In genomic region chr7:14195896-14196295, GRCh38 we compare ENCODE assay signal across 18 cellular contexts.
DNase-seq lines count a peak whose midpoint lies in the region; ATAC-seq, FAIRE-seq and TF ChIP-seq lines count a peak whose summit lies in the region.
"Had no signal": no experiment of that assay in that cellular context is flagged by ENCODE, and none has a peak within 500 bp of the region (broad histone marks: within the 10 kb centered on the region; RNA-seq: fewer than 3 reads in every experiment).

No MANE protein-coding gene starts in this region.

- no peak overlapping the region for H3K27ac Mint-ChIP-seq in astrocyte (ENCODE audit: unreplicated experiment)
- H3K27ac Mint-ChIP-seq: CD8-positive, alpha-beta T cell; GM23338 had no signal

- no peaks in the 10 kb centered on the region for H3K36me3 Mint-ChIP-seq in astrocyte (ENCODE audit: low read depth, unreplicated experiment)
- H3K36me3 Mint-ChIP-seq: CD8-positive, alpha-beta T cell had no signal

- H3K79me2 ChIP-seq in PC-3 (ENCODE audit: low read length): no peaks in the 10 kb centered on the region
- H3K79me2 ChIP-seq in astrocyte (ENCODE audit: insufficient read depth, low read length): no peaks in the 10 kb centered on the region
- H3K79me2 ChIP-seq in smooth muscle cell (ENCODE audit: low read depth): no peaks in the 10 kb centered on the region

- H3K4me3 ChIP-seq in PC-3 (ENCODE audit: low read length) (no peak overlapping the region), astrocyte (ENCODE audit: insufficient read depth, low read depth, low read length) (no peak overlapping the region), smooth muscle cell (no peak overlapping the region), left lung (no peak overlapping the region)
- H3K4me3 ChIP-seq: GM23338 had no signal

- H3K4me1 ChIP-seq in PC-3 (ENCODE audit: insufficient read depth, low read length) (peaks cover 17% of the 10 kb centered on the region), astrocyte (ENCODE audit: insufficient read depth, low read length) (peaks cover 5% of the 10 kb centered on the region), foreskin keratinocyte (peaks cover 14% of the 10 kb centered on the region), smooth muscle cell (ENCODE audit: low read depth) (peaks cover 4% of the 10 kb centered on the region), left lung (no peaks in the 10 kb centered on the region)

- no peaks in the 10 kb centered on the region for H3K9me3 Mint-ChIP-seq in astrocyte (ENCODE audit: unreplicated experiment)
- H3K9me3 Mint-ChIP-seq: CD8-positive, alpha-beta T cell; GM23338 had no signal

- H3K4me2 ChIP-seq in PC-3 (ENCODE audit: low read length) (no peak overlapping the region), astrocyte (ENCODE audit: low read length) (peak overlapping the region; percentile 2), smooth muscle cell (peak overlapping the region; percentile 7)
- H3K4me2 ChIP-seq: GM23338 had no signal

- FAIRE-seq in astrocyte (lab: Jason Lieb, UNC): no peak

- ATAC-seq in PC-3 (peak; percentile 17), foreskin keratinocyte (peak; percentile 63), HG02840 (IDR thresholded peaks at IDR 0.05; ENCODE audit: low FRiP score, unreplicated experiment) (no peak), left lung (no peak)
- ATAC-seq: CD8-positive, alpha-beta T cell; GM23338; Panc1 had no signal

- no TSS peak for BruUV-seq in PC-3 (replicated peaks; lab: Mats Ljungman, UMichigan)

- H4K20me1 ChIP-seq in PC-3 (ENCODE audit: low read length) (no peaks in the 10 kb centered on the region), astrocyte (ENCODE audit: insufficient read depth, low read length) (no peaks in the 10 kb centered on the region), smooth muscle cell (ENCODE audit: low read depth) (no peaks in the 10 kb centered on the region)

- H2AFZ ChIP-seq in PC-3 (ENCODE audit: low read length) (no peak overlapping the region), astrocyte (ENCODE audit: low read depth, low read length) (peak overlapping the region; percentile 8), smooth muscle cell (ENCODE audit: low read depth) (peak overlapping the region; percentile 56)
- H2AFZ ChIP-seq: GM23338 had no signal

- H3K36me3 ChIP-seq in PC-3 (ENCODE audit: low read depth, low read length): no peaks in the 10 kb centered on the region
- H3K36me3 ChIP-seq in astrocyte (ENCODE audit: insufficient read depth, low read length): no peaks in the 10 kb centered on the region
- H3K36me3 ChIP-seq in smooth muscle cell (ENCODE audit: low read depth): no peaks in the 10 kb centered on the region
- no peaks in the 10 kb centered on the region for H3K36me3 ChIP-seq in left lung

- 73% methylated on average over 4 of the region's 4 CpGs for WGBS in smooth muscle cell (ENCODE audit: low lambda C conversion rate)

- no peaks in the 10 kb centered on the region for H3K9me2 ChIP-seq in PC-3 (replicated peaks; ENCODE audit: low read length)

- no peak overlapping the region for H3K27ac ChIP-seq in PC-3 (ENCODE audit: low read length)
- H3K27ac ChIP-seq in astrocyte (ENCODE audit: low read depth, low read length): no peak overlapping the region
- no peak overlapping the region for H3K27ac ChIP-seq in foreskin keratinocyte
- no peak overlapping the region for H3K27ac ChIP-seq in smooth muscle cell (ENCODE audit: low read depth)
- H3K27ac ChIP-seq in left lung: no peak overlapping the region

- H3K9me3 ChIP-seq in PC-3 (ENCODE audit: low read length) (no peaks in the 10 kb centered on the region), astrocyte (ENCODE audit: insufficient read depth, low read depth, low read length) (no peaks in the 10 kb centered on the region), smooth muscle cell (replicated peaks; ENCODE audit: low read depth) (no peaks in the 10 kb centered on the region), left lung (no peaks in the 10 kb centered on the region)

- in situ Hi-C loops in ACHN (cut with HindIII; ENCODE audit: low pct_ligation_motif_present, low pct_unique_long_range_greater_than_20kb, low sequenced_read_pairs): no loop called here

- CTCF ChIA-PET in PC-3 (lab: Charles Lee): no interaction called here

- TF ChIP-seq CTCF in PC-3 (conservative IDR thresholded peaks at IDR 0.05; ENCODE audit: low read depth, low read length): no peak
- no peak for TF ChIP-seq CTCF in astrocyte (IDR thresholded peaks at IDR 0.05; ENCODE audit: insufficient read depth, low read depth, low read length)
- TF ChIP-seq CTCF in foreskin keratinocyte (conservative IDR thresholded peaks at IDR 0.05): no peak
- no peak for TF ChIP-seq CTCF in smooth muscle cell (IDR thresholded peaks at IDR 0.05; ENCODE audit: borderline replicate concordance, insufficient read depth, poor library complexity, severe bottlenecking)
- no peak for TF ChIP-seq CTCF in left lung (IDR thresholded peaks at IDR 0.05)

- POLR2A ChIA-PET in PC-3 (lab: Charles Lee; ENCODE audit: unreplicated experiment): no interaction called here

- H3F3A ChIP-seq in PC-3 (ENCODE audit: low read length, unreplicated experiment) (no peaks in the 10 kb centered on the region), smooth muscle cell (ENCODE audit: low read depth) (no peaks in the 10 kb centered on the region)

- H3K4me1 Mint-ChIP-seq in astrocyte (ENCODE audit: low read depth, unreplicated experiment): peaks cover 19% of the 10 kb centered on the region

- no peak overlapping the region for H3K4me3 Mint-ChIP-seq in astrocyte (ENCODE audit: unreplicated experiment)
- H3K4me3 Mint-ChIP-seq: CD8-positive, alpha-beta T cell; GM23338 had no signal

- H3K27me3 ChIP-seq in PC-3 (ENCODE audit: low read length): no peaks in the 10 kb centered on the region
- H3K27me3 ChIP-seq in astrocyte (ENCODE audit: insufficient read depth, low read length): no peaks in the 10 kb centered on the region
- H3K27me3 ChIP-seq in foreskin keratinocyte: no peaks in the 10 kb centered on the region
- H3K27me3 ChIP-seq in smooth muscle cell (ENCODE audit: low read depth): no peaks in the 10 kb centered on the region
- H3K27me3 ChIP-seq in left lung: no peaks in the 10 kb centered on the region

- intact Hi-C loops in PC-3 (cut with micrococcal nuclease) (loop anchor here (10.0 kb wide), 1 partner anchor 259 kb away; no protein-coding TSS in a partner anchor), left lung (cut with DNase I) (no loop called here)

- DNase-seq in PC-3 (no peak), astrocyte (ENCODE audit: low read depth) (no peak), foreskin keratinocyte (no peak), smooth muscle cell (lab: John Stamatoyannopoulos, UW; ENCODE audit: unreplicated experiment) (no peak), ACHN (no peak), left lung (no peak), HuH-7 (ENCODE audit: low spot score) (no peak)
- DNase-seq: CD8-positive, alpha-beta T cell; DND-41; KG1; NCI-H1048; NCI-H1436 treated with DMSO at 0.1 percent for 48 hours; NCI-H2081; NCI-H524; Right ventricle myocardium superior had no signal

- H3K27me3 Mint-ChIP-seq in astrocyte (ENCODE audit: low read depth, unreplicated experiment): no peaks in the 10 kb centered on the region

- H3K9ac ChIP-seq in PC-3 (ENCODE audit: low read length) (no peak overlapping the region), astrocyte (ENCODE audit: low read length) (no peak overlapping the region), smooth muscle cell (ENCODE audit: low read depth) (no peak overlapping the region)

Comparison
In these comparisons a context has a peak if more than half of its experiments do, and no peak if none do; other contexts are left out.
1. ATAC-seq: peak in PC-3 (single experiment) and foreskin keratinocyte (single experiment); none in HG02840 (single experiment) and left lung (single experiment).